ENCODE assay signal across 1 cellular context in genomic region chr12:32755654-32756475, GRCh38.
A peak's percentile ranks its signal among the peaks of the same experiment; 100 is the strongest.
TF ChIP-seq lines count a peak whose summit lies in the region.

Gene YARS2 (minus strand): TSS chr12:32755897. CDS start chr12:32755874, 23 bp downstream.

TF ChIP-seq in HepG2, 621 proteins besides CTCF, POLR2A, EP300 and RAD21 (continued from another document and continues in another):
- TF ChIP-seq ZNF414 (CRISPR knock-in tag; IDR thresholded peaks at IDR 0.05) (no peak), ZNF619 (CRISPR knock-in tag; IDR thresholded peaks at IDR 0.05) (0 out of 2 replicates have a peak, but pooled peaks have one; percentile 36), ZNF549 (CRISPR knock-in tag; IDR thresholded peaks at IDR 0.05) (no peak), GRHL1 (CRISPR knock-in tag; conservative IDR thresholded peaks at IDR 0.05) (no peak), ZNF597 (CRISPR knock-in tag; IDR thresholded peaks at IDR 0.05) (no peak), ZSCAN20 (CRISPR knock-in tag; IDR thresholded peaks at IDR 0.05; ENCODE audit: borderline replicate concordance) (0 out of 2 replicates have a peak, but pooled peaks have one; percentile 39), PRDM15 (CRISPR knock-in tag; IDR thresholded peaks at IDR 0.05) (no peak), RNF219 (CRISPR knock-in tag; IDR thresholded peaks at IDR 0.05) (0 out of 2 replicates have a peak, but pooled peaks have one; percentile 57), ZNF18 (CRISPR knock-in tag; IDR thresholded peaks at IDR 0.05; ENCODE audit: insufficient replicate concordance) (no peak), ZBTB43 (CRISPR knock-in tag; conservative IDR thresholded peaks at IDR 0.05) (0 out of 2 replicates have a peak, but pooled peaks have one; percentile 10), ZNF674 (CRISPR knock-in tag; IDR thresholded peaks at IDR 0.05; ENCODE audit: low read depth) (no peak), ARNT (IDR thresholded peaks at IDR 0.05) (no peak), SNAPC5 (CRISPR knock-in tag; IDR thresholded peaks at IDR 0.05; ENCODE audit: borderline replicate concordance) (no peak), ZNF430 (CRISPR knock-in tag; IDR thresholded peaks at IDR 0.05) (0 out of 2 replicates have a peak, but pooled peaks have one; percentile 36), ZNF224 (CRISPR knock-in tag; IDR thresholded peaks at IDR 0.05) (no peak), KLF16 (CRISPR knock-in tag; IDR thresholded peaks at IDR 0.05) (no peak), ZNF768 (CRISPR knock-in tag; IDR thresholded peaks at IDR 0.05) (0 out of 2 replicates have a peak, but pooled peaks have one; percentile 7), FOSL1 (CRISPR knock-in tag; IDR thresholded peaks at IDR 0.05; ENCODE audit: borderline replicate concordance) (no peak), ZNF841 (CRISPR knock-in tag; IDR thresholded peaks at IDR 0.05; ENCODE audit: borderline replicate concordance) (no peak), ZHX1 (CRISPR knock-in tag; IDR thresholded peaks at IDR 0.05; ENCODE audit: low read depth) (0 out of 2 replicates have a peak, but pooled peaks have one; percentile 28), PITX1 (CRISPR knock-in tag; IDR thresholded peaks at IDR 0.05) (no peak), ZNF672 (CRISPR knock-in tag; IDR thresholded peaks at IDR 0.05) (no peak), SMAD9 (CRISPR knock-in tag; IDR thresholded peaks at IDR 0.05) (no peak), HDAC1 (CRISPR knock-in tag; IDR thresholded peaks at IDR 0.05) (peak; percentile 5), ZNF781 (CRISPR knock-in tag; IDR thresholded peaks at IDR 0.05; ENCODE audit: borderline replicate concordance, not compliant biosample characterization) (peak; percentile 19), HDAC2 (CRISPR knock-in tag; IDR thresholded peaks at IDR 0.05) (no peak; the same call in 1 of the 2 replicates), ZNF205 (CRISPR knock-in tag; IDR thresholded peaks at IDR 0.05) (no peak), TRIM22 (IDR thresholded peaks at IDR 0.05) (no peak), TP53 (CRISPR knock-in tag; conservative IDR thresholded peaks at IDR 0.05) (no peak), RBM22 (optimal IDR thresholded peaks at IDR 0.05; ENCODE audit: low read length) (no peak), HNRNPLL (IDR thresholded peaks at IDR 0.05; ENCODE audit: low read depth, low read length, poor library complexity, severe bottlenecking) (peak; percentile 91), ZNF766 (CRISPR knock-in tag; IDR thresholded peaks at IDR 0.05; ENCODE audit: borderline replicate concordance) (no peak), ZNF710 (CRISPR knock-in tag; IDR thresholded peaks at IDR 0.05; ENCODE audit: borderline replicate concordance) (peak; percentile 31; the same call in 1 of the 2 replicates), CCDC6 (CRISPR knock-in tag; IDR thresholded peaks at IDR 0.05) (peak; percentile 4; the same call in 1 of the 2 replicates), SMAD3 (CRISPR knock-in tag; IDR thresholded peaks at IDR 0.05) (0 out of 2 replicates have a peak, but pooled peaks have one; percentile 29), IRF2 (CRISPR knock-in tag; IDR thresholded peaks at IDR 0.05) (peak; percentile 53; the same call in 1 of the 2 replicates), MYPOP (CRISPR knock-in tag; IDR thresholded peaks at IDR 0.05) (peak; percentile 7), NFYC (CRISPR knock-in tag; IDR thresholded peaks at IDR 0.05) (peak; percentile 19; the same call in 1 of the 2 replicates), TARDBP (CRISPR knock-in tag; IDR thresholded peaks at IDR 0.05) (peak; percentile 31; the same call in 1 of the 2 replicates), NCOA5 (CRISPR knock-in tag; IDR thresholded peaks at IDR 0.05) (no peak), JUND (CRISPR knock-in tag; IDR thresholded peaks at IDR 0.05) (no peak)
